ENCODE assay signal across 28 cellular contexts in genomic region chr2:180630756-180631155, GRCh38.
"Had no signal": no experiment of that assay in that cellular context is flagged by ENCODE, and none has a peak within 500 bp of the region (broad histone marks: within the 10 kb centered on the region; RNA-seq: fewer than 3 reads in every experiment).

No MANE protein-coding gene starts in this region.

- H3K27me3 Mint-ChIP-seq: stimulated activated memory B cell treated with anti-CD40 and anti-IgM and Interleukin-4, amounts not matched to agents 10 μg/mL and 1 μg/mL and 100 μg/mL, for 72 hours; stimulated activated naive CD8-positive, alpha-beta T cell treated with anti-CD3 and anti-CD28 coated beads, Interleukin-15, amount 100 ng/mL, for 72 hours; type B pancreatic cell had no signal

- H3K4me3 Mint-ChIP-seq: mesothelial cell of epicardium; naive B cell; natural killer cell; nephron progenitor cell; neural progenitor cell; stimulated activated memory B cell treated with anti-CD40 and anti-IgM and Interleukin-4, amounts not matched to agents 10 μg/mL and 1 μg/mL and 100 μg/mL, for 72 hours; stimulated activated naive CD8-positive, alpha-beta T cell treated with anti-CD3 and anti-CD28 coated beads, Interleukin-15, amount 100 ng/mL, for 72 hours; type B pancreatic cell had no signal

- H3K27ac ChIP-seq: left ventricle myocardium inferior, neural progenitor cell, pancreas, psoas muscle, right lobe of liver, tibial nerve, uterus had no signal

- H3K9ac ChIP-seq: neural progenitor cell had no signal

- H3K4me3 ChIP-seq: left ventricle myocardium inferior, lung, neural progenitor cell, pancreas, psoas muscle, right lobe of liver, smooth muscle cell, tibial nerve, uterus had no signal

- ATAC-seq: left colon; natural killer cell; pancreas; psoas muscle; right lobe of liver; stimulated activated memory B cell treated with anti-CD40 and anti-IgM and Interleukin-4, amounts not matched to agents 10 μg/mL and 1 μg/mL and 100 μg/mL, for 72 hours; stimulated activated naive CD8-positive, alpha-beta T cell treated with anti-CD3 and anti-CD28 coated beads, Interleukin-15, amount 100 ng/mL, for 72 hours had no signal

- H3K9me3 ChIP-seq: left ventricle myocardium inferior, pancreas, psoas muscle, right lobe of liver, tibial nerve, uterus had no signal

- H3K36me3 Mint-ChIP-seq: mesothelial cell of epicardium; naive B cell; natural killer cell; neural progenitor cell; stimulated activated memory B cell treated with anti-CD40 and anti-IgM and Interleukin-4, amounts not matched to agents 10 μg/mL and 1 μg/mL and 100 μg/mL, for 72 hours; type B pancreatic cell had no signal

- FAIRE-seq: keratinocyte had no signal

- H2AFZ ChIP-seq: neural progenitor cell had no signal

- DNase-seq: hippocampal formation; kidney glomerular epithelial cell; left colon; left ventricle myocardium inferior; mesendoderm; naive B cell; natural killer cell; nephron progenitor cell; pancreas; posterior cingulate gyrus; psoas muscle; right lobe of liver; stimulated activated CD4-positive, alpha-beta T cell treated with anti-CD3 and anti-CD28 coated beads, Interleukin-1b, Interleukin-23, amount 100 ng/mL, for 48 hours; stimulated activated CD4-positive, alpha-beta T cell treated with anti-CD3 and anti-CD28 coated beads, Interleukin-2, amount 100 ng/mL, for 48 hours; stimulated activated CD4-positive, alpha-beta T cell treated with anti-CD3 and anti-CD28 coated beads, Interleukin-4, amount 100 ng/mL, for 4 hours; stimulated activated CD8-positive, alpha-beta memory T cell treated with anti-CD3 and anti-CD28 coated beads, Interleukin-4, amount 100 ng/mL, for 48 hours; stimulated activated naive CD4-positive, alpha-beta T cell treated with Interleukin-2 at 50 U/mL for 16 hours; stimulated activated naive CD8-positive, alpha-beta T cell treated with anti-CD3 and anti-CD28 coated beads, Interleukin-15, amount 100 ng/mL, for 72 hours; substantia nigra; uterus had no signal

- H3K9me3 Mint-ChIP-seq: mesothelial cell of epicardium; nephron progenitor cell; neural progenitor cell; stimulated activated memory B cell treated with anti-CD40 and anti-IgM and Interleukin-4, amounts not matched to agents 10 μg/mL and 1 μg/mL and 100 μg/mL, for 72 hours; stimulated activated naive CD8-positive, alpha-beta T cell treated with anti-CD3 and anti-CD28 coated beads, Interleukin-15, amount 100 ng/mL, for 72 hours; type B pancreatic cell had no signal

- H3K36me3 ChIP-seq: left ventricle myocardium inferior, neural progenitor cell, pancreas, right lobe of liver, tibial nerve, uterus had no signal

- H3K4me1 ChIP-seq: left ventricle myocardium inferior, pancreas, psoas muscle, right lobe of liver, tibial nerve, uterus had no signal

- H3K27me3 ChIP-seq: neural progenitor cell, pancreas, right lobe of liver, tibial nerve, uterus had no signal

- H3K27ac Mint-ChIP-seq: mesothelial cell of epicardium; naive B cell; natural killer cell; nephron progenitor cell; neural progenitor cell; stimulated activated memory B cell treated with anti-CD40 and anti-IgM and Interleukin-4, amounts not matched to agents 10 μg/mL and 1 μg/mL and 100 μg/mL, for 72 hours; stimulated activated naive CD8-positive, alpha-beta T cell treated with anti-CD3 and anti-CD28 coated beads, Interleukin-15, amount 100 ng/mL, for 72 hours; type B pancreatic cell had no signal

- H3K4me1 Mint-ChIP-seq: naive B cell; natural killer cell; stimulated activated memory B cell treated with anti-CD40 and anti-IgM and Interleukin-4, amounts not matched to agents 10 μg/mL and 1 μg/mL and 100 μg/mL, for 72 hours; stimulated activated naive CD8-positive, alpha-beta T cell treated with anti-CD3 and anti-CD28 coated beads, Interleukin-15, amount 100 ng/mL, for 72 hours had no signal

- H3K4me2 ChIP-seq: neural progenitor cell, smooth muscle cell had no signal
